8 cellular contexts compared by ENCODE assay signal in the genomic region with DNA sequence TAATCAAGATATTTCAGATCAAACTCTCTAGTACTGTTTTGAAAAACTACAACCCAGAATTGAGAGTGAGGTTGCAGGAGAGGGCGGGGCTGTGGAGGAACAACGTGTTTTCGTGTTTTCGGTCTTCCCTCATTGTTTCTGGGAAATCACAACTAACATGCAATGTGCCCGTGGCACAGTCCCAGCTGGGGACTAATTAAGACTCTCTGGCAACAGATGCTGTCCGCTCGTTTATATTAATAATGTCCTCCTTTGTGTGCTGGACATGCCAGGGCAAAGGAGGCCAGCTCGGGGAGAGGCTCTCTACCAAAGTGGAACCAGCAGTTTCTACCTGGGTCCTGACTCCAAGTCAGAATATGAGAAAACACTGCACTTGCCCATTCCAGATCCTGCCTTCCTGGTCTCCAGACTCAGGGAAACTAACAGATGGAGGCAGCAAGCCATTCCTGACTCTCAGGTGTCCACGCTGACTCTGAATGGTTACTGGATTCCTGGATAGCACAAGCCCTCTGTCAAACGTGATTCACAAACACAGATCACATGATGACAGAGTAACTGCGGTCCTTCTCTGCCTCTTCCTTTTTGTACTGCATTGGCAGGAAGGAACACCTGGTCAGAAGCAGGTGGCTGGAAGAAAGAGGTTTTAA.
DNase-seq lines count a peak whose midpoint lies in the region; ATAC-seq lines count a peak whose summit lies in the region.

No MANE protein-coding gene starts in this region.

- no peaks in the 10 kb centered on the region for H3K9me3 ChIP-seq in right cardiac atrium (ENCODE audit: control insufficient read depth, low read length)
- H3K9me3 ChIP-seq in effector memory CD4-positive, alpha-beta T cell (ENCODE audit: control insufficient read depth, low read length): no peaks in the 10 kb centered on the region

- H3K36me3 ChIP-seq in effector memory CD4-positive, alpha-beta T cell (ENCODE audit: control insufficient read depth, insufficient read depth, low read length): no peaks in the 10 kb centered on the region

- no peaks in the 10 kb centered on the region for H3K4me1 ChIP-seq in right cardiac atrium (ENCODE audit: control insufficient read depth, insufficient read depth, low read length)
- H3K4me1 ChIP-seq in effector memory CD4-positive, alpha-beta T cell (ENCODE audit: control insufficient read depth, insufficient read depth, low read length, poor library complexity, severe bottlenecking): peaks cover 37% of the 10 kb centered on the region

- DNase-seq in right cardiac atrium (peak in 2 of 3 donors; percentile 54 to 70), cardiac septum (ENCODE audit: low spot score) (no peak), HuH-7.5 (ENCODE audit: low spot score) (no peak)
- DNase-seq in activated CD4-positive, CD25-positive, alpha-beta regulatory T cell treated with anti-CD3 and anti-CD28 coated beads, Interleukin-2, amount 50 U/mL, for 16 hours (ENCODE audit: low read depth, low spot score): peak; percentile 15
- no peak for DNase-seq in effector memory CD4-positive, alpha-beta T cell

- H3K27me3 ChIP-seq in right cardiac atrium (ENCODE audit: control insufficient read depth, insufficient read depth): no peaks in the 10 kb centered on the region
- H3K27me3 ChIP-seq in effector memory CD4-positive, alpha-beta T cell (replicated peaks; ENCODE audit: control insufficient read depth, insufficient read depth, low read length, poor library complexity, severe bottlenecking): no peaks in the 10 kb centered on the region

- H3K27ac ChIP-seq in right cardiac atrium (ENCODE audit: low read length): no peak overlapping the region
- H3K27ac ChIP-seq in effector memory CD4-positive, alpha-beta T cell (ENCODE audit: insufficient read depth, low read length, poor library complexity, severe bottlenecking): peak overlapping the region; percentile 38
- H3K27ac ChIP-seq in skin epidermis: peak overlapping the region in 11 of 21 experiments; percentile 5 to 82 (median 47)

- intact Hi-C loops in right cardiac atrium (cut with DNase I) (no loop called here), cardiac septum (cut with DNase I) (no loop called here)

- 54% methylated on average over 11 of the region's 11 CpGs for WGBS in right cardiac atrium

- ATAC-seq in right cardiac atrium (peak in 1 of 2 donors; percentile 60), HG02798 (IDR thresholded peaks at IDR 0.05; ENCODE audit: poor library complexity, unreplicated experiment) (no peak), GM18873 (IDR thresholded peaks at IDR 0.05; ENCODE audit: low FRiP score, unreplicated experiment) (no peak)

- no peak overlapping the region for H3K4me3 ChIP-seq in right cardiac atrium (ENCODE audit: low read length)
- H3K4me3 ChIP-seq in effector memory CD4-positive, alpha-beta T cell (ENCODE audit: insufficient read depth, low read depth, low read length, poor library complexity, severe bottlenecking): peak overlapping the region; percentile 21
- peak overlapping the region in 4 of 7 experiments; percentile 6 to 9 (median 8) for H3K4me3 ChIP-seq in skin epidermis

Comparison
In these comparisons a context has a peak if more than half of its experiments do, and no peak if none do; other contexts are left out.
1. DNase-seq: peak in right cardiac atrium (2 of 3) and activated CD4-positive, CD25-positive, alpha-beta regulatory T cell treated with anti-CD3 and anti-CD28 coated beads, Interleukin-2, amount 50 U/mL, for 16 hours (single experiment); none in cardiac septum (single experiment), effector memory CD4-positive, alpha-beta T cell (0 of 3) and HuH-7.5 (single experiment).